In the genomic region with DNA sequence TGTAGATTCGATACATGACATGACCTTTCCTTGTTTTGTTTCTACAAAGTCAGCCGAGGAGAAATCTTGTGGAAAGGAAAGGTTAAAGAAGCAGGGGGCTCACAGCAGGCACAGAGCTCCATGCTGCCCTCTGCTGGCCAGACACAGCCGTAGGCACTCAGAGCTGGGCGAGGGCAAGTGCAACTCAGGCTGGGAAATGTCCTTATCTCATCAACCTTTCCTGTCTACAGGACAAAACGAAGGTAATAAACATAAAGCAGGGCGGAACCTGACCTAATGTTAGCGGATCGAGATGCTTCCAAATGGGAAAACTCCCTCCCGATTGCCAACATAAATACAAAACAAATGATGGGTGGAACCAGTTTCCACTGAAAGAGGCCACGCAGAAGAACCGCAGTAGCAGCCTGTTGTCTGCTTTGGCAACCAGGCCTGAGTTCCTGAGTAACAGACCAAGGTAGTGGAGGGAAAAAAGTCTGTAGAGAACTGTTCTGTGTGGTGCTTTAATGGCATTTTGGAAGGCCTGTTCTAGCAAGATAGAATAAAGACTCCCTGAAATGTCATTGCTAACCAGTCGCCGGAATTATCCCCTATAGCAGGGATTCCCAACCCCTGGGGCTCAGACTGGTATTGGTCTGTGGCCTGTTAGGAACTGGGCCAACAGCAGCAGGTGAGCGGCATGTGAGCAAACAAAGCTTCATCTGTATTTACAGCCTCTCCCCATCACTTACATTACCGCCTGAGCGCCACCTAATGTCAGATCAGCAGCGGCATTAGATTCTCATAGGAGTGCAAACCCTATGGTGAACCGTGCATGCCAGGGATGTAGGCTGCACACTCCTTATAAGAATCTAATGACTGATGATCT, we compare ENCODE assay signal across 1 cellular context.
TF ChIP-seq lines count a peak whose summit lies in the region.

No MANE protein-coding gene starts in this region.

TF ChIP-seq in K562, 482 proteins besides CTCF, POLR2A, EP300 and RAD21 (continued from another document and continues in another):
- TF ChIP-seq MLLT1 (IDR thresholded peaks at IDR 0.05) (no peak), ELF1 (tag; IDR thresholded peaks at IDR 0.05) (no peak), TRIM28 (IDR thresholded peaks at IDR 0.05) (no peak), ZNF592 (IDR thresholded peaks at IDR 0.05) (no peak), SMC3 (conservative IDR thresholded peaks at IDR 0.05; ENCODE audit: insufficient read depth, low read depth, low read length) (peak; percentile 81), ESRRA (IDR thresholded peaks at IDR 0.05; ENCODE audit: borderline replicate concordance, low read depth) (0 out of 2 replicates have a peak, but pooled peaks have one; percentile 57), ETV5 (CRISPR knock-in tag; IDR thresholded peaks at IDR 0.05; ENCODE audit: low read depth) (peak; percentile 52; the same call in 1 of the 2 replicates), BHLHE40 (IDR thresholded peaks at IDR 0.05; ENCODE audit: low read length) (0 out of 2 replicates have a peak, but pooled peaks have one; percentile 24), HNRNPLL (IDR thresholded peaks at IDR 0.05; ENCODE audit: low read depth, low read length, poor library complexity, severe bottlenecking) (no peak), TSC22D4 (tag; IDR thresholded peaks at IDR 0.05) (no peak), ZKSCAN1 (IDR thresholded peaks at IDR 0.05; ENCODE audit: low read depth, low read length) (no peak), ZNF311 (CRISPR knock-in tag; IDR thresholded peaks at IDR 0.05) (no peak), SMARCA5 (IDR thresholded peaks at IDR 0.05) (no peak), SOX6 (IDR thresholded peaks at IDR 0.05) (0 out of 2 replicates have a peak, but pooled peaks have one; percentile 71), DPF2 (IDR thresholded peaks at IDR 0.05) (0 out of 2 replicates have a peak, but pooled peaks have one; percentile 49), FIP1L1 (IDR thresholded peaks at IDR 0.05; ENCODE audit: low read depth, low read length, poor library complexity, severe bottlenecking) (no peak), ATF7 (IDR thresholded peaks at IDR 0.05) (peak; percentile 40; the same call in 1 of the 2 replicates), CTCFL (IDR thresholded peaks at IDR 0.05; ENCODE audit: borderline replicate concordance, insufficient read depth, low read depth, low read length, poor library complexity, severe bottlenecking) (peak; percentile 51), BCL6 (CRISPR knock-in tag; IDR thresholded peaks at IDR 0.05) (no peak), USF2 (CRISPR knock-in tag; IDR thresholded peaks at IDR 0.05) (no peak), XRCC5 (IDR thresholded peaks at IDR 0.05; ENCODE audit: low read depth, low read length) (peak; percentile 82; the same call in 1 of the 2 replicates), CREM (IDR thresholded peaks at IDR 0.05; ENCODE audit: low read depth) (no peak), POLR2AphosphoS2 (IDR thresholded peaks at IDR 0.05; ENCODE audit: low read length) (no peak), RCOR1 (IDR thresholded peaks at IDR 0.05; ENCODE audit: borderline replicate concordance in 1 of 2, low read depth in 2 of 2, low read length in 2 of 2) (0 out of 4 replicates have a peak, but pooled peaks of 1 of the 2 experiments have one; percentile 25), ZNF146 (CRISPR knock-in tag; IDR thresholded peaks at IDR 0.05; ENCODE audit: unreplicated experiment) (no peak), CTBP1 (IDR thresholded peaks at IDR 0.05; ENCODE audit: borderline replicate concordance) (peak; percentile 60; the same call in 1 of the 2 replicates), FOXK1 (CRISPR knock-in tag; IDR thresholded peaks at IDR 0.05; ENCODE audit: borderline replicate concordance) (no peak), TOE1 (IDR thresholded peaks at IDR 0.05; ENCODE audit: borderline replicate concordance) (peak; percentile 16; the same call in 1 of the 2 replicates), TOE1 (CRISPR knock-in tag; IDR thresholded peaks at IDR 0.05; ENCODE audit: borderline replicate concordance, low read depth) (no peak), JUND (IDR thresholded peaks at IDR 0.05; ENCODE audit: borderline replicate concordance, low read depth, low read length) (0 out of 2 replicates have a peak, but pooled peaks have one; percentile 46), JUND (tag; IDR thresholded peaks at IDR 0.05; ENCODE audit: borderline replicate concordance, low read depth, low read length) (no peak), ZNF274 (IDR thresholded peaks at IDR 0.05; ENCODE audit: borderline replicate concordance, low read depth, low read length) (no peak; the same call in 1 of the 2 replicates), ZNF707 (CRISPR knock-in tag; conservative IDR thresholded peaks at IDR 0.05) (no peak), SAP30 (IDR thresholded peaks at IDR 0.05; ENCODE audit: borderline replicate concordance, insufficient read depth, low read depth, low read length, poor library complexity, severe bottlenecking) (no peak), TEAD4 (IDR thresholded peaks at IDR 0.05; ENCODE audit: low read length) (0 out of 2 replicates have a peak, but pooled peaks have one; percentile 25), TEAD4 (CRISPR knock-in tag; IDR thresholded peaks at IDR 0.05; ENCODE audit: borderline replicate concordance) (no peak), ZBTB17 (CRISPR knock-in tag; IDR thresholded peaks at IDR 0.05) (no peak)
- TF ChIP-seq, protein P1, sequence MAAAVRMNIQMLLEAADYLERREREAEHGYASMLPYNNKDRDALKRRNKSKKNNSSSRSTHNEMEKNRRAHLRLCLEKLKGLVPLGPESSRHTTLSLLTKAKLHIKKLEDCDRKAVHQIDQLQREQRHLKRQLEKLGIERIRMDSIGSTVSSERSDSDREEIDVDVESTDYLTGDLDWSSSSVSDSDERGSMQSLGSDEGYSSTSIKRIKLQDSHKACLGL (CRISPR knock-in tag; IDR thresholded peaks at IDR 0.05; ENCODE audit: borderline replicate concordance, poor library complexity, severe bottlenecking): no peak
- TF ChIP-seq, protein P2, sequence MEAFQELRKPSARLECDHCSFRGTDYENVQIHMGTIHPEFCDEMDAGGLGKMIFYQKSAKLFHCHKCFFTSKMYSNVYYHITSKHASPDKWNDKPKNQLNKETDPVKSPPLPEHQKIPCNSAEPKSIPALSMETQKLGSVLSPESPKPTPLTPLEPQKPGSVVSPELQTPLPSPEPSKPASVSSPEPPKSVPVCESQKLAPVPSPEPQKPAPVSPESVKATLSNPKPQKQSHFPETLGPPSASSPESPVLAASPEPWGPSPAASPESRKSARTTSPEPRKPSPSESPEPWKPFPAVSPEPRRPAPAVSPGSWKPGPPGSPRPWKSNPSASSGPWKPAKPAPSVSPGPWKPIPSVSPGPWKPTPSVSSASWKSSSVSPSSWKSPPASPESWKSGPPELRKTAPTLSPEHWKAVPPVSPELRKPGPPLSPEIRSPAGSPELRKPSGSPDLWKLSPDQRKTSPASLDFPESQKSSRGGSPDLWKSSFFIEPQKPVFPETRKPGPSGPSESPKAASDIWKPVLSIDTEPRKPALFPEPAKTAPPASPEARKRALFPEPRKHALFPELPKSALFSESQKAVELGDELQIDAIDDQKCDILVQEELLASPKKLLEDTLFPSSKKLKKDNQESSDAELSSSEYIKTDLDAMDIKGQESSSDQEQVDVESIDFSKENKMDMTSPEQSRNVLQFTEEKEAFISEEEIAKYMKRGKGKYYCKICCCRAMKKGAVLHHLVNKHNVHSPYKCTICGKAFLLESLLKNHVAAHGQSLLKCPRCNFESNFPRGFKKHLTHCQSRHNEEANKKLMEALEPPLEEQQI (IDR thresholded peaks at IDR 0.05): peak; percentile 32; the same call in 1 of the 2 replicates
- TF ChIP-seq, protein P3, sequence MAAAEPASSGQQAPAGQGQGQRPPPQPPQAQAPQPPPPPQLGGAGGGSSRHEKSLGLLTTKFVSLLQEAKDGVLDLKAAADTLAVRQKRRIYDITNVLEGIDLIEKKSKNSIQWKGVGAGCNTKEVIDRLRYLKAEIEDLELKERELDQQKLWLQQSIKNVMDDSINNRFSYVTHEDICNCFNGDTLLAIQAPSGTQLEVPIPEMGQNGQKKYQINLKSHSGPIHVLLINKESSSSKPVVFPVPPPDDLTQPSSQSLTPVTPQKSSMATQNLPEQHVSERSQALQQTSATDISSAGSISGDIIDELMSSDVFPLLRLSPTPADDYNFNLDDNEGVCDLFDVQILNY (CRISPR knock-in tag; IDR thresholded peaks at IDR 0.05): no peak
- TF ChIP-seq, protein P4, sequence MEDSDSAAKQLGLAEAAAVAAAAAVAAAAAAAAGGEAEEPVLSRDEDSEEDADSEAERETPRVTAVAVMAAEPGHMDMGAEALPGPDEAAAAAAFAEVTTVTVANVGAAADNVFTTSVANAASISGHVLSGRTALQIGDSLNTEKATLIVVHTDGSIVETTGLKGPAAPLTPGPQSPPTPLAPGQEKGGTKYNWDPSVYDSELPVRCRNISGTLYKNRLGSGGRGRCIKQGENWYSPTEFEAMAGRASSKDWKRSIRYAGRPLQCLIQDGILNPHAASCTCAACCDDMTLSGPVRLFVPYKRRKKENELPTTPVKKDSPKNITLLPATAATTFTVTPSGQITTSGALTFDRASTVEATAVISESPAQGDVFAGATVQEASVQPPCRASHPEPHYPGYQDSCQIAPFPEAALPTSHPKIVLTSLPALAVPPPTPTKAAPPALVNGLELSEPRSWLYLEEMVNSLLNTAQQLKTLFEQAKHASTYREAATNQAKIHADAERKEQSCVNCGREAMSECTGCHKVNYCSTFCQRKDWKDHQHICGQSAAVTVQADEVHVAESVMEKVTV (CRISPR knock-in tag; IDR thresholded peaks at IDR 0.05): peak; percentile 43; the same call in 1 of the 2 replicates
- TF ChIP-seq, protein P5, sequence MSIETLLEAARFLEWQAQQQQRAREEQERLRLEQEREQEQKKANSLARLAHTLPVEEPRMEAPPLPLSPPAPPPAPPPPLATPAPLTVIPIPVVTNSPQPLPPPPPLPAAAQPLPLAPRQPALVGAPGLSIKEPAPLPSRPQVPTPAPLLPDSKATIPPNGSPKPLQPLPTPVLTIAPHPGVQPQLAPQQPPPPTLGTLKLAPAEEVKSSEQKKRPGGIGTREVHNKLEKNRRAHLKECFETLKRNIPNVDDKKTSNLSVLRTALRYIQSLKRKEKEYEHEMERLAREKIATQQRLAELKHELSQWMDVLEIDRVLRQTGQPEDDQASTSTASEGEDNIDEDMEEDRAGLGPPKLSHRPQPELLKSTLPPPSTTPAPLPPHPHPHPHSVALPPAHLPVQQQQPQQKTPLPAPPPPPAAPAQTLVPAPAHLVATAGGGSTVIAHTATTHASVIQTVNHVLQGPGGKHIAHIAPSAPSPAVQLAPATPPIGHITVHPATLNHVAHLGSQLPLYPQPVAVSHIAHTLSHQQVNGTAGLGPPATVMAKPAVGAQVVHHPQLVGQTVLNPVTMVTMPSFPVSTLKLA (conservative IDR thresholded peaks at IDR 0.05): 0 out of 4 replicates have a peak, but pooled peaks of 1 of the 2 experiments have one; percentile 17
